ENCODE assay signal across 9 cellular contexts in genomic region chr20:62642666-62643520, GRCh38. TPM values are rescaled to one million over a fixed set of nuclear protein-coding genes. Genes with fewer than 3 reads are reported as not detected.
DNase-seq lines count a peak whose midpoint lies in the region; ATAC-seq, FAIRE-seq and TF ChIP-seq lines count a peak whose summit lies in the region.
"Had no signal": no experiment of that assay in that cellular context is flagged by ENCODE, and none has a peak within 500 bp of the region (broad histone marks: within the 10 kb centered on the region; RNA-seq: fewer than 3 reads in every experiment).

No MANE protein-coding gene starts in this region.

- DNase-seq in NCI-H2196 treated with DMSO at 0.1 percent for 48 hours (lab: John Stamatoyannopoulos, UW; ENCODE audit: unreplicated experiment) (peak; percentile 19), fibroblast of villous mesenchyme (ENCODE audit: low read depth) (no peak), trophoblast cell (peak in 1 of 2 donors; percentile 52), GM19239 (ENCODE audit: insufficient read length, low spot score) (no peak), aorta (no peak)
- peak; percentile 80 for DNase-seq in activated T-cell treated with anti-CD3 and anti-CD28 coated beads, Interleukin-2, amount 50 U/mL, for 24 hours

- H3K27ac ChIP-seq in trophoblast cell (ENCODE audit: low read depth, low read length) (no peak overlapping the region), aorta (ENCODE audit: low read depth in 1 of 2, low read length in 2 of 2) (no peak overlapping the region)

- H2BK120ac ChIP-seq in trophoblast cell (ENCODE audit: insufficient read depth, low read length, poor library complexity): no peak overlapping the region

- H2BK12ac ChIP-seq in trophoblast cell (ENCODE audit: low read length): no peak overlapping the region

- H3K27me3 ChIP-seq in trophoblast cell (ENCODE audit: insufficient read depth, low read length) (peaks cover 29% of the 10 kb centered on the region), aorta (ENCODE audit: control insufficient read depth in 1 of 2, insufficient read depth in 2 of 2, low read length in 1 of 2) (no peaks in the 10 kb centered on the region)

- H3K79me1 ChIP-seq in trophoblast cell (ENCODE audit: low read length): peaks cover 2% of the 10 kb centered on the region

- H2AFZ ChIP-seq in trophoblast cell (ENCODE audit: insufficient read depth, low read length, poor library complexity): no peak overlapping the region

- H3K36me3 ChIP-seq in trophoblast cell (ENCODE audit: control insufficient read depth in 1 of 2, insufficient read depth in 2 of 2, low read length in 2 of 2): no peaks in the 10 kb centered on the region
- H3K36me3 ChIP-seq in aorta (ENCODE audit: control insufficient read depth in 1 of 2, insufficient read depth in 2 of 2, low read length in 1 of 2): no peaks in the 10 kb centered on the region

- H3K4me3 ChIP-seq in GM08714 (ENCODE audit: low read length) (peak overlapping the region; percentile 84; the same call in 1 of the 2 replicates), fibroblast of villous mesenchyme (ENCODE audit: low read depth, low read length) (peak overlapping the region; percentile 50), trophoblast cell (ENCODE audit: low read depth, low read length) (peak overlapping the region; percentile 25), aorta (ENCODE audit: low read length in 2 of 2) (peak overlapping the region in 1 of 2 donors; percentile 8)

- no peak overlapping the region for H4K12ac ChIP-seq in trophoblast cell (ENCODE audit: low read depth, low read length)

- intact Hi-C loops in aorta (cut with DNase I): no loop called here

- peak overlapping the region; percentile 82 for H3K4me3 Mint-ChIP-seq in activated T-cell treated with anti-CD3 and anti-CD28 coated beads, Interleukin-2, amount 50 U/mL, for 24 hours

- H3K18ac ChIP-seq in trophoblast cell (ENCODE audit: low read length): no peak overlapping the region

- ATAC-seq in HG02571 (IDR thresholded peaks at IDR 0.05; ENCODE audit: unreplicated experiment): peak; percentile 22
- ATAC-seq in aorta (ENCODE audit: low FRiP score): no peak

- no peak overlapping the region for H3K14ac ChIP-seq in trophoblast cell (ENCODE audit: low read length)

- peaks cover 38% of the 10 kb centered on the region for H3K36me3 Mint-ChIP-seq in activated T-cell treated with anti-CD3 and anti-CD28 coated beads, Interleukin-2, amount 50 U/mL, for 24 hours (ENCODE audit: low read depth)

- no peak overlapping the region for H3K4ac ChIP-seq in trophoblast cell (ENCODE audit: low read depth, low read length)

- H3K9me3 ChIP-seq in trophoblast cell (ENCODE audit: insufficient read depth, low read depth, low read length) (peaks cover 4% of the 10 kb centered on the region), aorta (ENCODE audit: control insufficient read depth, low read length) (no peaks in the 10 kb centered on the region)

- H4K91ac ChIP-seq in trophoblast cell (ENCODE audit: low read depth, low read length): no peak overlapping the region

- H3K4me2 ChIP-seq in trophoblast cell (ENCODE audit: low read length): peak overlapping the region; percentile 59

- no peaks in the 10 kb centered on the region for H3K79me2 ChIP-seq in trophoblast cell (ENCODE audit: control insufficient read depth, insufficient read depth, low read length, poor library complexity)

- no peaks in the 10 kb centered on the region for H3K27me3 Mint-ChIP-seq in activated T-cell treated with anti-CD3 and anti-CD28 coated beads, Interleukin-2, amount 50 U/mL, for 24 hours

- H4K8ac ChIP-seq in trophoblast cell (ENCODE audit: low read depth, low read length): no peak overlapping the region

- H3K4me1 ChIP-seq in trophoblast cell (ENCODE audit: control insufficient read depth in 1 of 2, insufficient read depth in 2 of 2, low read length in 2 of 2) (peaks cover 3 to 7% of the 10 kb centered on the region in 2 experiments), aorta (ENCODE audit: control insufficient read depth in 1 of 2, insufficient read depth in 2 of 2, low read length in 2 of 2) (no peaks in the 10 kb centered on the region)

- peak overlapping the region; percentile 22 for H3K27ac Mint-ChIP-seq in activated T-cell treated with anti-CD3 and anti-CD28 coated beads, Interleukin-2, amount 50 U/mL, for 24 hours

- no peaks in the 10 kb centered on the region for H3K9me3 Mint-ChIP-seq in activated T-cell treated with anti-CD3 and anti-CD28 coated beads, Interleukin-2, amount 50 U/mL, for 24 hours

- no peak overlapping the region for H2AK5ac ChIP-seq in trophoblast cell (ENCODE audit: low read length)

- H2BK5ac ChIP-seq in trophoblast cell (ENCODE audit: low read depth, low read length, poor library complexity): no peak overlapping the region

- no peak overlapping the region for H3K23ac ChIP-seq in trophoblast cell (ENCODE audit: low read length)

- TF ChIP-seq CTCF in fibroblast of villous mesenchyme (IDR thresholded peaks at IDR 0.05; ENCODE audit: insufficient read depth, low read depth, low read length): no peak

- no peak for FAIRE-seq in GM19239 (lab: Jason Lieb, UNC)
- FAIRE-seq: TTC549 had no signal

- WGBS in trophoblast cell (ENCODE audit: extremely low coverage, insufficient coverage, insufficient read length): no CpG with 5 or more reads among the region's 84 CpGs
- WGBS in aorta, 2 donors: 0 to 1% methylated on average over 67 to 84 of the region's 84 CpGs

- no peak overlapping the region for H3K9ac ChIP-seq in trophoblast cell (ENCODE audit: low read length)

- peaks cover 33% of the 10 kb centered on the region for H3K4me1 Mint-ChIP-seq in activated T-cell treated with anti-CD3 and anti-CD28 coated beads, Interleukin-2, amount 50 U/mL, for 24 hours (ENCODE audit: low read depth)

RNA-seq across cellular contexts. Expression of gene SLCO4A1, which starts 0.6 kb away (rescaled TPM):
- total RNA-seq in fibroblast of villous mesenchyme: 0.97 and 3.0 TPM in 2 replicates
- polyA plus RNA-seq in trophoblast cell (2013): 63.6 and 64.8 TPM in 2 replicates
- 10 to 100 TPM; 13.9 to 14.6 TPM for total RNA-seq in aorta
- 1 to 10 TPM; 1.0 to 4.1 TPM for polyA plus RNA-seq in aorta

Comparison
In these comparisons a context has a peak if more than half of its experiments do, and no peak if none do; other contexts are left out.
1. DNase-seq: peak in NCI-H2196 treated with DMSO at 0.1 percent for 48 hours (single experiment) and activated T-cell treated with anti-CD3 and anti-CD28 coated beads, Interleukin-2, amount 50 U/mL, for 24 hours (single experiment); none in fibroblast of villous mesenchyme (single experiment), GM19239 (single experiment) and aorta (0 of 2).